ENCODE assay signal across 31 cellular contexts in the genomic region with DNA sequence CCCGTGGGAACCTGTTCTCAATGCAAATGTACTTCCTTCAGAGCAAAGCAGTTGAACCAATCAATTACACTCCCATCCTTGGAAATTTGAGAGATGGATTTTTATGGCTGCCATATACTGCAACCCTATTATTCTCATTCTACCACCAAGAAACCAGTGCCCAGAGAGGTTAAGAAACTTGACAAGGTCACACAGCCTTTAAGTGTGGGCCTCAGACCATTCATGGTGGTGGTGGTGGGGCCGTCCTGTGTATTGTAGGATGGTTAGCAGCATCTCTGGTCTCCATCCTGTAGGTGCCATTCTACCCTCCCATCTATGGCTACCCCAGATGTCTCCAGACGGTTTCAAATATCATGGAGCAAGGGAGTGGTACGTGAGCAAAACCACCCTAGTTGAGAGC.
"Had no signal": no experiment of that assay in that cellular context is flagged by ENCODE, and none has a peak within 500 bp of the region (broad histone marks: within the 10 kb centered on the region; RNA-seq: fewer than 3 reads in every experiment).

No MANE protein-coding gene starts in this region.

- H3K79me2 ChIP-seq: parathyroid adenoma had no signal

- H3K9ac ChIP-seq: parathyroid adenoma had no signal

- H3K4me3 ChIP-seq: ovary, psoas muscle, skin epidermis, smooth muscle cell, spleen, stomach, thoracic aorta, thyroid gland, tibial nerve, upper lobe of left lung, vagina had no signal

- H3K4me1 Mint-ChIP-seq: nephron progenitor cell, neural crest cell had no signal

- H2AFZ ChIP-seq: parathyroid adenoma had no signal

- H3K27ac Mint-ChIP-seq: naive thymus-derived CD8-positive, alpha-beta T cell; natural killer cell treated with Interleukin-12 subunit alpha and Interleukin-12 subunit beta and Interleukin-15 and Interleukin-18, amount 100 ng/mL, for 72 hours; nephron progenitor cell; progenitor cell of endocrine pancreas; stimulated activated effector memory CD8-positive, alpha-beta T cell treated with anti-CD3 and anti-CD28 coated beads, Interleukin-12 subunit alpha, Interleukin-12 subunit beta, amount 100 ng/mL, for 72 hours; stimulated activated naive B cell treated with anti-CD40 and anti-IgM and Interleukin-4, amounts not matched to agents 10 μg/mL and 1 μg/mL and 100 μg/mL, for 72 hours; stimulated activated naive CD8-positive, alpha-beta T cell treated with anti-CD3 and anti-CD28 coated beads, Interleukin-15, Interleukin-2, amounts not matched to agents 100 ng/mL and 50 ng/mL, for 24 hours had no signal

- H3K4me1 ChIP-seq: parathyroid adenoma, psoas muscle, tibial nerve, vagina had no signal

- H3K4me2 ChIP-seq: smooth muscle cell had no signal

- H3K36me3 Mint-ChIP-seq: naive thymus-derived CD8-positive, alpha-beta T cell; natural killer cell treated with Interleukin-12 subunit alpha and Interleukin-12 subunit beta and Interleukin-15 and Interleukin-18, amount 100 ng/mL, for 72 hours had no signal

- H3K4me3 Mint-ChIP-seq: naive thymus-derived CD8-positive, alpha-beta T cell; natural killer cell treated with Interleukin-12 subunit alpha and Interleukin-12 subunit beta and Interleukin-15 and Interleukin-18, amount 100 ng/mL, for 72 hours; nephron progenitor cell; neural crest cell; stimulated activated effector memory CD8-positive, alpha-beta T cell treated with anti-CD3 and anti-CD28 coated beads, Interleukin-12 subunit alpha, Interleukin-12 subunit beta, amount 100 ng/mL, for 72 hours; stimulated activated naive B cell treated with anti-CD40 and anti-IgM and Interleukin-4, amounts not matched to agents 10 μg/mL and 1 μg/mL and 100 μg/mL, for 72 hours; stimulated activated naive CD8-positive, alpha-beta T cell treated with anti-CD3 and anti-CD28 coated beads, Interleukin-15, Interleukin-2, amounts not matched to agents 100 ng/mL and 50 ng/mL, for 24 hours had no signal

- DNase-seq: naive thymus-derived CD8-positive, alpha-beta T cell; nephron progenitor cell; occipital lobe; ovary; posterior cingulate gyrus; psoas muscle; right cardiac atrium; spleen; stimulated activated CD4-positive, alpha-beta T cell treated with anti-CD3 and anti-CD28 coated beads, Interleukin-12 subunit alpha, Interleukin-12 subunit beta, amount 100 ng/mL, for 4 hours; stimulated activated CD4-positive, alpha-beta T cell treated with anti-CD3 and anti-CD28 coated beads, Interleukin-2, amount 100 ng/mL, for 24 hours; stimulated activated CD4-positive, alpha-beta T cell treated with anti-CD3 and anti-CD28 coated beads, Interleukin-2, amount 100 ng/mL, for 48 hours; stimulated activated CD4-positive, alpha-beta T cell treated with anti-CD3 and anti-CD28 coated beads, Interleukin-4, amount 100 ng/mL, for 24 hours; stimulated activated naive B cell treated with anti-CD40 and anti-IgM and Interleukin-4, amounts not matched to agents 10 μg/mL and 1 μg/mL and 100 μg/mL, for 72 hours; stimulated activated naive CD4-positive, alpha-beta T cell treated with Interleukin-2 at 50 U/mL for 16 hours; stomach; thyroid gland; trophoblast cell; upper lobe of left lung had no signal

- FAIRE-seq: urothelium cell line had no signal

- H3K27me3 ChIP-seq: ovary, thyroid gland, upper lobe of left lung, vagina had no signal

- H3K9me3 Mint-ChIP-seq: naive thymus-derived CD8-positive, alpha-beta T cell; natural killer cell treated with Interleukin-12 subunit alpha and Interleukin-12 subunit beta and Interleukin-15 and Interleukin-18, amount 100 ng/mL, for 72 hours; nephron progenitor cell; neural crest cell; stimulated activated naive CD8-positive, alpha-beta T cell treated with anti-CD3 and anti-CD28 coated beads, Interleukin-15, Interleukin-2, amounts not matched to agents 100 ng/mL and 50 ng/mL, for 24 hours had no signal

- H3K27ac ChIP-seq: ovary, parathyroid adenoma, psoas muscle, skin epidermis, spleen, stomach, thoracic aorta, thyroid gland, tibial nerve, upper lobe of left lung, vagina had no signal

- ATAC-seq: naive thymus-derived CD8-positive, alpha-beta T cell; natural killer cell treated with Interleukin-12 subunit alpha and Interleukin-12 subunit beta and Interleukin-15 and Interleukin-18, amount 100 ng/mL, for 72 hours; psoas muscle; right cardiac atrium; sciatic nerve; stimulated activated effector memory CD8-positive, alpha-beta T cell treated with anti-CD3 and anti-CD28 coated beads, Interleukin-12 subunit alpha, Interleukin-12 subunit beta, amount 100 ng/mL, for 72 hours; stimulated activated naive B cell treated with anti-CD40 and anti-IgM and Interleukin-4, amounts not matched to agents 10 μg/mL and 1 μg/mL and 100 μg/mL, for 72 hours had no signal

- H3K9me3 ChIP-seq: ovary, psoas muscle, spleen, stomach, thoracic aorta, thyroid gland, tibial nerve, upper lobe of left lung, vagina had no signal

- H3K36me3 ChIP-seq: ovary, spleen, stomach, thoracic aorta, thyroid gland, tibial nerve, upper lobe of left lung, vagina had no signal
